ENCODE assay signal across 8 cellular contexts in genomic region chr10:132962623-132963429, GRCh38. TPM values are rescaled to one million over a fixed set of nuclear protein-coding genes. Genes with fewer than 3 reads are reported as not detected.
DNase-seq lines count a peak whose midpoint lies in the region; ATAC-seq and TF ChIP-seq lines count a peak whose summit lies in the region.

No MANE protein-coding gene starts in this region.

- intact Hi-C loops in aorta (cut with DNase I): no loop called here

- peaks cover 0 to 3% of the 10 kb centered on the region in 2 donors for H3K9me3 ChIP-seq in lung (ENCODE audit: control insufficient read depth in 2 of 2, insufficient read depth in 1 of 2, low read length in 1 of 2)
- H3K9me3 ChIP-seq in aorta (ENCODE audit: control insufficient read depth, low read length): no peaks in the 10 kb centered on the region

- peaks cover 0 to 7% of the 10 kb centered on the region in 2 donors for H3K4me1 ChIP-seq in lung (ENCODE audit: control insufficient read depth in 2 of 2, insufficient read depth in 2 of 2, low read length in 2 of 2)
- H3K4me1 ChIP-seq in aorta (ENCODE audit: control insufficient read depth in 1 of 2, insufficient read depth in 2 of 2, low read length in 2 of 2): no peaks in the 10 kb centered on the region

- TF ChIP-seq CTCF in lung (IDR thresholded peaks at IDR 0.05; ENCODE audit: control extremely low read depth, extremely low read depth): no peak

- 48 to 53% methylated on average over 11 of the region's 11 CpGs for WGBS in lung, 2 donors
- WGBS in aorta, 2 donors: 46 to 49% methylated on average over 11 of the region's 11 CpGs

- DNase-seq in amniotic epithelial cell (ENCODE audit: low read depth) (peak; percentile 64), lung (ENCODE audit: low spot score) (no peak), aorta (no peak), ecto neural progenitor cell (ENCODE audit: low spot score) (no peak), NCI-H187 (lab: John Stamatoyannopoulos, UW) (no peak), NCI-H2227 (lab: John Stamatoyannopoulos, UW; ENCODE audit: unreplicated experiment) (no peak)

- H3K4me3 ChIP-seq in lung (peak overlapping the region; percentile 16), aorta (ENCODE audit: low read length in 2 of 2) (peak overlapping the region; percentile 26 to 36)

- ATAC-seq in GM18907 (IDR thresholded peaks at IDR 0.05; ENCODE audit: unreplicated experiment) (peak; percentile 36), HG02970 (IDR thresholded peaks at IDR 0.05; ENCODE audit: low FRiP score, unreplicated experiment) (peak; percentile 41), lung (ENCODE audit: insufficient read depth, low FRiP score) (no peak), aorta (ENCODE audit: low FRiP score) (no peak)

- no peak overlapping the region for H3K27ac ChIP-seq in lung (ENCODE audit: low read depth in 1 of 2, low read length in 1 of 2)
- H3K27ac ChIP-seq in aorta (ENCODE audit: low read depth in 1 of 2, low read length in 2 of 2): no peak overlapping the region

- H3K36me3 ChIP-seq in lung (ENCODE audit: control insufficient read depth in 2 of 2, insufficient read depth in 2 of 2, low read length in 2 of 2): no peaks in the 10 kb centered on the region
- H3K36me3 ChIP-seq in aorta (ENCODE audit: control insufficient read depth in 1 of 2, insufficient read depth in 2 of 2, low read length in 1 of 2): no peaks in the 10 kb centered on the region

- H3K27me3 ChIP-seq in lung (ENCODE audit: control insufficient read depth, insufficient read depth) (no peaks in the 10 kb centered on the region), aorta (ENCODE audit: control insufficient read depth in 1 of 2, insufficient read depth in 2 of 2, low read length in 1 of 2) (no peaks in the 10 kb centered on the region)

RNA-seq across cellular contexts. Expression of gene CFAP46, which starts 20.5 kb away (rescaled TPM):
- total RNA-seq in lung: 10 to 100 TPM; 10.3 to 18.8 TPM
- polyA plus RNA-seq in lung: 1 to 10 TPM; 3.1 to 3.8 TPM
- total RNA-seq in aorta: under 1 TPM in 1 of 2 donors, not detected in 1; 0.42 TPM
- polyA plus RNA-seq in aorta: not detected

Comparison
In these comparisons a context has a peak if more than half of its experiments do, and no peak if none do; other contexts are left out.
1. ATAC-seq: peak in GM18907 (single experiment) and HG02970 (single experiment); none in lung (single experiment) and aorta (single experiment).
2. RNA of gene CFAP46, which starts 20.5 kb away (total RNA-seq): 10.3 to 18.8 TPM in lung; 0.42 TPM in aorta; every median in the first group is over 4 times any median in the second.